13 cellular contexts compared by ENCODE assay signal in genomic region chr17:76544123-76544915, GRCh38. TPM values are rescaled to one million over a fixed set of nuclear protein-coding genes. Genes with fewer than 3 reads are reported as not detected.
DNase-seq lines count a peak whose midpoint lies in the region; ATAC-seq, FAIRE-seq and TF ChIP-seq lines count a peak whose summit lies in the region.
"Had no signal": no experiment of that assay in that cellular context is flagged by ENCODE, and none has a peak within 500 bp of the region (broad histone marks: within the 10 kb centered on the region; RNA-seq: fewer than 3 reads in every experiment).

No MANE protein-coding gene starts in this region.

- peaks cover 26% of the 10 kb centered on the region for H3K27me3 Mint-ChIP-seq in type B pancreatic cell

- FAIRE-seq in HTR-8/SVneo (lab: Jason Lieb, UNC) = no peak
- FAIRE-seq: A204.1 had no signal

- H3K36me3 Mint-ChIP-seq in type B pancreatic cell = no peaks in the 10 kb centered on the region

- peak overlapping the region; percentile 60 for H3K27ac Mint-ChIP-seq in type B pancreatic cell

- DNase-seq in NCI-H1092 treated with DMSO at 0.1 percent for 48 hours (lab: John Stamatoyannopoulos, UW) = peak; percentile 53
- no peak for DNase-seq in NCI-H1092 (lab: John Stamatoyannopoulos, UW)
- peak; percentile 57 for DNase-seq in ecto neural progenitor cell (ENCODE audit: low spot score)
- peak; percentile 60 for DNase-seq in medulla oblongata (ENCODE audit: extremely low spot score)
- no peak for DNase-seq in type B pancreatic cell (ENCODE audit: extremely low spot score, unreplicated experiment)
- no peak for DNase-seq in T-helper 9 cell
- DNase-seq in HTR-8/SVneo (ENCODE audit: insufficient read length, low spot score) = no peak
- DNase-seq: activated T-cell treated with anti-CD3 and anti-CD28 coated beads, Interleukin-2, amount 50 U/mL, for 1 hour; NCI-H187 had no signal

- H3K9me3 Mint-ChIP-seq in type B pancreatic cell = no peaks in the 10 kb centered on the region

- no peak for ATAC-seq in GM21390 (IDR thresholded peaks at IDR 0.05; ENCODE audit: unreplicated experiment)

- H3K4me1 Mint-ChIP-seq in type B pancreatic cell (ENCODE audit: unreplicated experiment) = peaks cover 57% of the 10 kb centered on the region

- no peak for TF ChIP-seq CTCF in type B pancreatic cell (conservative IDR thresholded peaks at IDR 0.05)

- H3K4me3 Mint-ChIP-seq in type B pancreatic cell = peak overlapping the region; percentile 73

RNA-seq across cellular contexts. Expression of gene PRCD, which starts 4.5 kb away (rescaled TPM):
- total RNA-seq in type B pancreatic cell (ENCODE audit: low replicate concordance) = 0.33 and 3.3 TPM in 2 replicates
- total RNA-seq: kidney epithelial cell; T-helper 1 cell treated with Interleukin-12 subunit alpha and Interleukin-12 subunit beta and Interleukin-4 antibody, amounts not matched to agents 30 ng/mL and 1 ng/mL, for 36 hours had no signal

RNA-seq across cellular contexts. Expression of gene CYGB, which starts 6.8 kb away (rescaled TPM):
- 2.5 and 10.0 TPM in 2 replicates for total RNA-seq in type B pancreatic cell (ENCODE audit: low replicate concordance)

RNA-seq across cellular contexts. Expression of gene ST6GALNAC2, which starts 41.3 kb away (rescaled TPM):
- total RNA-seq in type B pancreatic cell (ENCODE audit: low replicate concordance) = 4.3 and 10.4 TPM in 2 replicates
- total RNA-seq: T-helper 1 cell treated with Interleukin-12 subunit alpha and Interleukin-12 subunit beta and Interleukin-4 antibody, amounts not matched to agents 30 ng/mL and 1 ng/mL, for 36 hours had no signal

RNA-seq across cellular contexts. Expression of gene RHBDF2, which starts 43.1 kb away (rescaled TPM):
- 12.3 and 17.2 TPM in 2 replicates for total RNA-seq in type B pancreatic cell (ENCODE audit: low replicate concordance)

Comparison
In these comparisons a context has a peak if more than half of its experiments do, and no peak if none do; other contexts are left out.
1. DNase-seq: peak in NCI-H1092 treated with DMSO at 0.1 percent for 48 hours (single experiment), ecto neural progenitor cell (single experiment) and medulla oblongata (single experiment); none in NCI-H1092 (single experiment), type B pancreatic cell (single experiment), T-helper 9 cell (single experiment) and HTR-8/SVneo (single experiment).